In the genomic region with DNA sequence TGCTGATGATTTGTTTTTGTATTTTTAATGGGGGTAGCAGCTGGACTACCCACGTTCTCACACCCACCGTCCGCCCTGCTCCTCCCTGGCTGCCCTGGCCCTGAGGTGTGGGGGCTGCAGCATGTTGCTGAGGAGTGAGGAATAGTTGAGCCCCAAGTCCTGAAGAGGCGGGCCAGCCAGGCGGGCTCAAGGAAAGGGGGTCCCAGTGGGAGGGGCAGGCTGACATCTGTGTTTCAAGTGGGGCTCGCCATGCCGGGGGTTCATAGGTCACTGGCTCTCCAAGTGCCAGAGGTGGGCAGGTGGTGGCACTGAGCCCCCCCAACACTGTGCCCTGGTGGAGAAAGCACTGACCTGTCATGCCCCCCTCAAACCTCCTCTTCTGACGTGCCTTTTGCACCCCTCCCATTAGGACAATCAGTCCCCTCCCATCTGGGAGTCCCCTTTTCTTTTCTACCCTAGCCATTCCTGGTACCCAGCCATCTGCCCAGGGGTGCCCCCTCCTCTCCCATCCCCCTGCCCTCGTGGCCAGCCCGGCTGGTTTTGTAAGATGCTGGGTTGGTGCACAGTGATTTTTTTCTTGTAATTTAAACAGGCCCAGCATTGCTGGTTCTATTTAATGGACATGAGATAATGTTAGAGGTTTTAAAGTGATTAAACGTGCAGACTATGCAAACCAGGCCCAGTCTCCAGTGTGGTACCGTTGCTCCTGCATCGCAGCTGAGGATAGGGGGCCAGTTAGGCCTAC, we compare ENCODE assay signal across 1 cellular context.
TF ChIP-seq lines count a peak whose summit lies in the region.

No MANE protein-coding gene starts in this region.

TF ChIP-seq in SK-N-SH treated with all-trans-retinoic acid at 6 μM for 48 hours, 23 proteins besides CTCF, POLR2A, EP300 and RAD21 (continued from another document):
- TF ChIP-seq CREB5 (CRISPR knock-in tag; IDR thresholded peaks at IDR 0.05; ENCODE audit: low read depth) (no peak), ESRRG (CRISPR knock-in tag; IDR thresholded peaks at IDR 0.05) (no peak), ZC3H10 (CRISPR knock-in tag; IDR thresholded peaks at IDR 0.05) (no peak), ZFP3 (CRISPR knock-in tag; IDR thresholded peaks at IDR 0.05) (no peak), ARNTL (CRISPR knock-in tag; IDR thresholded peaks at IDR 0.05; ENCODE audit: borderline replicate concordance, low read depth) (no peak), BACH2 (CRISPR knock-in tag; IDR thresholded peaks at IDR 0.05; ENCODE audit: borderline replicate concordance) (no peak)
TF ChIP-seq in SK-N-SH treated with all-trans-retinoic acid at 6 μM for 48 hours: peak in this region for 0.
